ENCODE assay signal across 6 cellular contexts in genomic region chr3:135155791-135156190, GRCh38.
"Had no signal": no experiment of that assay in that cellular context is flagged by ENCODE, and none has a peak within 500 bp of the region (broad histone marks: within the 10 kb centered on the region; RNA-seq: fewer than 3 reads in every experiment).

No MANE protein-coding gene starts in this region.

- H3K36me3 Mint-ChIP-seq: IgD-negative memory B cell had no signal

- H3K27ac ChIP-seq: HL-60 had no signal

- FAIRE-seq: HTR-8/SVneo, K562 had no signal

- H3K4me3 ChIP-seq: K562 had no signal

- ATAC-seq: K562 had no signal

- DNase-seq: IMR-90, KBM-7 had no signal
